Comparison of ENCODE assay signal across 7 cellular contexts in the genomic region with DNA sequence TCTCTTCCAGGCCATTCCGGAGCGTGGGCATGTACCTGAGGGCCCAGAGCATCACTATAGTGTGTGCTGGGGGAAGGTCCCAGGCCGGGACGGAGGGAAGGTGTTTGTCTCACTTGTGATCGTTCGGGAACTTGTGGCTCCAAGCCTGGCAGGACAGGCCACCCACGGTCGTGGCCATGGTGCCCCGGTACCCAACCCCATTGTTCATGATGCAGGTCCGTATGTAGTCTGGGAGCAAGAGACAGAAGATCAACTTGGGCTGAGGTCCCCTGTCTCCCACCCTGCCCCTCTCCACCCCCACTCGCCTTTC. TPM values are rescaled to one million over a fixed set of nuclear protein-coding genes. Genes with fewer than 3 reads are reported as not detected.
"Had no signal": no experiment of that assay in that cellular context is flagged by ENCODE, and none has a peak within 500 bp of the region (broad histone marks: within the 10 kb centered on the region; RNA-seq: fewer than 3 reads in every experiment).

No MANE protein-coding gene starts in this region.

RNA-seq across cellular contexts. Expression of a gene that starts 20.1 kb away (rescaled TPM):
- polyA plus RNA-seq: mammary epithelial cell, ovary, sigmoid colon, small intestine, spleen, thymus, urinary bladder had no signal
